ENCODE assay signal across 9 cellular contexts in genomic region chr11:120710354-120711187, GRCh38.
DNase-seq lines count a peak whose midpoint lies in the region; ATAC-seq, FAIRE-seq and TF ChIP-seq lines count a peak whose summit lies in the region.
"Had no signal": no experiment of that assay in that cellular context is flagged by ENCODE, and none has a peak within 500 bp of the region (broad histone marks: within the 10 kb centered on the region; RNA-seq: fewer than 3 reads in every experiment).

No MANE protein-coding gene starts in this region.

- H4K20me1 ChIP-seq in GM23338 (replicated peaks; ENCODE audit: insufficient read depth) = no peaks in the 10 kb centered on the region

- TF ChIP-seq CTCF in GM23338 (conservative IDR thresholded peaks at IDR 0.05; ENCODE audit: low read depth in 2 of 2) (no peak), gastroesophageal sphincter (IDR thresholded peaks at IDR 0.05) (no peak)

- no peaks in the 10 kb centered on the region for H3K9me2 ChIP-seq in GM23338 (ENCODE audit: insufficient read depth)

- DNase-seq in GM23338 (ENCODE audit: low spot score) (peak; percentile 77), RCC 7860 (ENCODE audit: low spot score) (peak; percentile 75), OCI-M2 (lab: John Stamatoyannopoulos, UW; ENCODE audit: unreplicated experiment) (no peak)
- DNase-seq in activated T-cell treated with anti-CD3 and anti-CD28 coated beads, Interleukin-2, amount 50 U/mL, for 4 hours = no peak
- DNase-seq in activated effector memory CD4-positive, alpha-beta T cell treated with Interleukin-2 at 50 U/mL for 16 hours = no peak
- DNase-seq: right lobe of liver had no signal

- H3K4me1 Mint-ChIP-seq in GM23338 = peaks cover 34% of the 10 kb centered on the region
- peaks cover 6% of the 10 kb centered on the region for H3K4me1 Mint-ChIP-seq in activated T-cell treated with anti-CD3 and anti-CD28 coated beads, Interleukin-2, amount 50 U/mL, for 4 hours (ENCODE audit: low read depth)

- H3K79me2 ChIP-seq in GM23338 (replicated peaks; ENCODE audit: insufficient read depth) = no peaks in the 10 kb centered on the region

- no peaks in the 10 kb centered on the region for H3K27me3 ChIP-seq in GM23338 (ENCODE audit: insufficient read depth)
- H3K27me3 ChIP-seq in gastroesophageal sphincter = peaks cover 7% of the 10 kb centered on the region
- H3K27me3 ChIP-seq in rectal smooth muscle tissue (ENCODE audit: control insufficient read depth, insufficient read depth, low read length) = no peaks in the 10 kb centered on the region
- H3K27me3 ChIP-seq: right lobe of liver had no signal

- H3F3A ChIP-seq in GM23338 (replicated peaks; ENCODE audit: low read depth) = no peaks in the 10 kb centered on the region

- no peak for TF ChIP-seq EP300 in gastroesophageal sphincter (IDR thresholded peaks at IDR 0.05)

- H3K36me3 ChIP-seq in GM23338 (ENCODE audit: insufficient read depth) (no peaks in the 10 kb centered on the region), gastroesophageal sphincter (no peaks in the 10 kb centered on the region), rectal smooth muscle tissue (ENCODE audit: control insufficient read depth, insufficient read depth, low read length) (no peaks in the 10 kb centered on the region)
- H3K36me3 ChIP-seq: right lobe of liver had no signal

- H3K27ac ChIP-seq in GM23338 (ENCODE audit: low read depth) = no peak overlapping the region
- H3K27ac ChIP-seq in gastroesophageal sphincter = no peak overlapping the region
- peak overlapping the region; percentile 1 for H3K27ac ChIP-seq in rectal smooth muscle tissue (ENCODE audit: low read depth, low read length)
- H3K27ac ChIP-seq: right lobe of liver had no signal

- H3K4me1 ChIP-seq in GM23338 (ENCODE audit: insufficient read depth) (peaks cover 12% of the 10 kb centered on the region; the same call in 1 of the 2 replicates), gastroesophageal sphincter (peaks cover 0 to 11% (median 0%) of the 10 kb centered on the region in 3 donors), rectal smooth muscle tissue (ENCODE audit: control insufficient read depth, insufficient read depth, low read length) (peaks cover 9% of the 10 kb centered on the region)
- H3K4me1 ChIP-seq: right lobe of liver had no signal

- no peak overlapping the region for H3K4me3 Mint-ChIP-seq in GM23338
- H3K4me3 Mint-ChIP-seq in activated T-cell treated with anti-CD3 and anti-CD28 coated beads, Interleukin-2, amount 50 U/mL, for 4 hours = no peak overlapping the region

- H3K4me2 ChIP-seq in GM23338 = peak overlapping the region; percentile 62

- H2AFZ ChIP-seq in GM23338 = no peak overlapping the region

- peaks cover 0 to 33% (median 0%) of the 10 kb centered on the region in 3 donors for H3K9me3 ChIP-seq in gastroesophageal sphincter
- H3K9me3 ChIP-seq: right lobe of liver had no signal

- peak; percentile 90 for ATAC-seq in GM23338
- peak; percentile 81 for ATAC-seq in gastroesophageal sphincter
- ATAC-seq in activated T-cell treated with anti-CD3 and anti-CD28 coated beads, Interleukin-2, amount 50 U/mL, for 4 hours = no peak
- no peak for ATAC-seq in GM21367 (IDR thresholded peaks at IDR 0.05; ENCODE audit: unreplicated experiment)

- H3K27me3 Mint-ChIP-seq in GM23338 (ENCODE audit: insufficient read depth, low read depth, poor library complexity) = no peaks in the 10 kb centered on the region
- H3K27me3 Mint-ChIP-seq in activated T-cell treated with anti-CD3 and anti-CD28 coated beads, Interleukin-2, amount 50 U/mL, for 4 hours (ENCODE audit: low read depth) = peaks cover 23% of the 10 kb centered on the region

- H3K9me3 Mint-ChIP-seq in GM23338 = peaks cover 3% of the 10 kb centered on the region; the same call in 1 of the 3 replicates
- peaks cover 19% of the 10 kb centered on the region for H3K9me3 Mint-ChIP-seq in activated T-cell treated with anti-CD3 and anti-CD28 coated beads, Interleukin-2, amount 50 U/mL, for 4 hours

- H3K4me3 ChIP-seq in GM23338 = no peak overlapping the region
- no peak overlapping the region for H3K4me3 ChIP-seq in gastroesophageal sphincter
- no peak overlapping the region for H3K4me3 ChIP-seq in rectal smooth muscle tissue (ENCODE audit: low read length)
- H3K4me3 ChIP-seq: right lobe of liver had no signal

- H3K27ac Mint-ChIP-seq in GM23338 = no peak overlapping the region; the same call in 1 of the 2 replicates

- peak; percentile 70 for FAIRE-seq in RCC 7860 (lab: Jason Lieb, UNC)

- no peak for TF ChIP-seq POLR2A in gastroesophageal sphincter (IDR thresholded peaks at IDR 0.05)

- no peak overlapping the region for H3K9ac ChIP-seq in rectal smooth muscle tissue (ENCODE audit: low read length)

- no peaks in the 10 kb centered on the region; the same call in 2 of the 3 replicates for H3K36me3 Mint-ChIP-seq in GM23338 (ENCODE audit: low read depth)
- H3K36me3 Mint-ChIP-seq in activated T-cell treated with anti-CD3 and anti-CD28 coated beads, Interleukin-2, amount 50 U/mL, for 4 hours (ENCODE audit: insufficient read depth) = no peaks in the 10 kb centered on the region

- WGBS in gastroesophageal sphincter (ENCODE audit: low coverage in 1 of 2), 2 donors = 44 to 54% methylated on average over 3 to 5 of the region's 15 CpGs

TF ChIP-seq in GM23338, 12 proteins besides CTCF, POLR2A, EP300 and RAD21 (continues in another document):
- no peak for TF ChIP-seq JUNB (IDR thresholded peaks at IDR 0.05; ENCODE audit: unreplicated experiment)
- TF ChIP-seq STAT1 (IDR thresholded peaks at IDR 0.05; ENCODE audit: unreplicated experiment) = no peak
- no peak for TF ChIP-seq CREB1 (CRISPR knock-in tag; IDR thresholded peaks at IDR 0.05; ENCODE audit: low read depth)
- no peak for TF ChIP-seq ZNF331 (CRISPR knock-in tag; IDR thresholded peaks at IDR 0.05; ENCODE audit: low read depth)
- no peak for TF ChIP-seq ZNF114 (CRISPR knock-in tag; IDR thresholded peaks at IDR 0.05)
- TF ChIP-seq REST (IDR thresholded peaks at IDR 0.05; ENCODE audit: unreplicated experiment) = no peak

Comparison
In these comparisons a context has a peak if more than half of its experiments do, and no peak if none do; other contexts are left out.
1. ATAC-seq: peak in GM23338 (single experiment) and gastroesophageal sphincter (single experiment); none in activated T-cell treated with anti-CD3 and anti-CD28 coated beads, Interleukin-2, amount 50 U/mL, for 4 hours (0 of 2) and GM21367 (single experiment).
2. DNase-seq: peak in GM23338 (single experiment) and RCC 7860 (single experiment); none in OCI-M2 (single experiment), activated T-cell treated with anti-CD3 and anti-CD28 coated beads, Interleukin-2, amount 50 U/mL, for 4 hours (single experiment) and activated effector memory CD4-positive, alpha-beta T cell treated with Interleukin-2 at 50 U/mL for 16 hours (single experiment).